11 cellular contexts compared by ENCODE assay signal in genomic region chr2:54966165-54966819, GRCh38.
DNase-seq lines count a peak whose midpoint lies in the region; ATAC-seq, FAIRE-seq and TF ChIP-seq lines count a peak whose summit lies in the region.
"Had no signal": no experiment of that assay in that cellular context is flagged by ENCODE, and none has a peak within 500 bp of the region (broad histone marks: within the 10 kb centered on the region; RNA-seq: fewer than 3 reads in every experiment).

No MANE protein-coding gene starts in this region.

- no peak for TF ChIP-seq RAD21 in HepG2 (CRISPR knock-in tag; IDR thresholded peaks at IDR 0.05)

- in situ Hi-C loops in HepG2 (cut with HindIII; ENCODE audit: extremely low pct_ligation_motif_present, low pct_unique_long_range_greater_than_20kb) = no loop called here

- TF ChIP-seq EP300 in HepG2 (IDR thresholded peaks at IDR 0.05; ENCODE audit: low read depth in 2 of 2, low read length in 2 of 2) (no peak), HepG2 (CRISPR knock-in tag; IDR thresholded peaks at IDR 0.05; ENCODE audit: borderline replicate concordance) (no peak), esophagus muscularis mucosa (IDR thresholded peaks at IDR 0.05) (no peak), suprapubic skin (IDR thresholded peaks at IDR 0.05) (no peak)

- no peaks in the 10 kb centered on the region for H3K9me3 ChIP-seq in right lobe of liver
- no peaks in the 10 kb centered on the region for H3K9me3 ChIP-seq in HepG2 (ENCODE audit: low read length)
- H3K9me3 ChIP-seq in esophagus muscularis mucosa = no peaks in the 10 kb centered on the region
- no peaks in the 10 kb centered on the region for H3K9me3 ChIP-seq in suprapubic skin
- H3K9me3 ChIP-seq: pancreas had no signal

- FAIRE-seq in HepG2 (lab: Jason Lieb, UNC) = no peak
- FAIRE-seq: pancreas had no signal

- no peak overlapping the region for H3K4me2 ChIP-seq in HepG2 (ENCODE audit: low read depth, low read length)

- POLR2A ChIA-PET in HepG2 (lab: Yijun Ruan, JAX) = no interaction called here

- no peak overlapping the region for H2AFZ ChIP-seq in HepG2 (ENCODE audit: low read length)

- intact Hi-C loops in right lobe of liver (cut with DNase I) (no loop called here), HepG2 (cut with micrococcal nuclease; ENCODE audit: unreplicated experiment) (no loop called here), esophagus muscularis mucosa (cut with DNase I) (no loop called here)

- DNase-seq in right lobe of liver (no peak), HepG2 (ENCODE audit: low spot score) (no peak), SW480 (ENCODE audit: low spot score) (peak; percentile 71), esophagus muscularis mucosa (ENCODE audit: extremely low spot score) (peak; percentile 29), suprapubic skin (ENCODE audit: low spot score in 2 of 2) (no peak), globus pallidus (ENCODE audit: low spot score) (no peak), GDM1 (lab: John Stamatoyannopoulos, UW) (no peak)
- no peak for DNase-seq in activated naive CD4-positive, alpha-beta T cell treated with anti-CD3 and anti-CD28 coated beads, Interleukin-2, amount 50 U/mL, for 16 hours
- DNase-seq: activated CD8-positive, alpha-beta memory T cell treated with anti-CD3 and anti-CD28 coated beads, Interleukin-2, amount 50 U/mL, for 4 hours; NCI-H774; pancreas had no signal

- H3K27me3 ChIP-seq in right lobe of liver (no peaks in the 10 kb centered on the region), HepG2 (ENCODE audit: control insufficient read depth in 1 of 2, insufficient read depth in 2 of 2, low read length in 2 of 2) (no peaks in the 10 kb centered on the region), esophagus muscularis mucosa (no peaks in the 10 kb centered on the region), suprapubic skin (no peaks in the 10 kb centered on the region)
- H3K27me3 ChIP-seq: pancreas had no signal

- CTCF ChIA-PET in HepG2 (lab: Yijun Ruan, JAX; ENCODE audit: low intra/inter-chr PET ratio, low total read pairs) = no interaction called here

- no peaks in the 10 kb centered on the region for H4K20me1 ChIP-seq in HepG2 (ENCODE audit: insufficient read depth, low read length)

- BruUV-seq in HepG2 (replicated peaks; lab: Mats Ljungman, UMichigan) = no TSS peak

- WGBS in right lobe of liver (ENCODE audit: insufficient coverage, low coverage, low lambda C conversion rate, missing lambda C conversion rate) = 87% methylated on average over 8 of the region's 8 CpGs
- 96% methylated on average over 8 of the region's 8 CpGs for WGBS in HepG2 (ENCODE audit: low lambda C conversion rate)
- WGBS in esophagus muscularis mucosa = 81% methylated on average over 8 of the region's 8 CpGs
- 60% methylated on average over 7 of the region's 8 CpGs for WGBS in suprapubic skin

- H3K4me3 ChIP-seq in right lobe of liver (no peak overlapping the region), HepG2 (replicated peaks in 1 of 3; ENCODE audit: insufficient read depth in 1 of 3, low read depth in 2 of 3, low read length in 3 of 3) (no peak overlapping the region), esophagus muscularis mucosa (no peak overlapping the region), suprapubic skin (no peak overlapping the region)
- H3K4me3 ChIP-seq: pancreas had no signal

- H3K27ac ChIP-seq in right lobe of liver (no peak overlapping the region), HepG2 (ENCODE audit: extremely low read length, insufficient read depth, low read length) (no peak overlapping the region), esophagus muscularis mucosa (replicated peaks in 1 of 4) (no peak overlapping the region), suprapubic skin (peak overlapping the region; percentile 39)
- H3K27ac ChIP-seq: pancreas had no signal

- H3K36me3 ChIP-seq in right lobe of liver (peaks cover 0 to 2% (median 0%) of the 10 kb centered on the region in 4 donors), HepG2 (replicated peaks in 1 of 2; ENCODE audit: control insufficient read depth in 1 of 2, insufficient read depth in 2 of 2, low read length in 2 of 2) (peaks cover 3 to 22% of the 10 kb centered on the region in 2 experiments; a peak in 3 of 5 replicates), esophagus muscularis mucosa (peaks cover 0 to 31% (median 6%) of the 10 kb centered on the region in 4 donors), suprapubic skin (peaks cover 21% of the 10 kb centered on the region)
- H3K36me3 ChIP-seq: pancreas had no signal

- H3K4me1 ChIP-seq in right lobe of liver (no peaks in the 10 kb centered on the region), HepG2 (ENCODE audit: insufficient read depth, low read length) (0 out of 2 replicates have a peak, but pooled peaks cover 5% of the 10 kb centered on the region), esophagus muscularis mucosa (peaks cover 5 to 15% (median 13%) of the 10 kb centered on the region in 4 donors), suprapubic skin (peaks cover 34% of the 10 kb centered on the region)
- H3K4me1 ChIP-seq: pancreas had no signal

- peak; percentile 19 to 43 (median 28) for ATAC-seq in right lobe of liver
- ATAC-seq in HepG2 = no peak; the same call in 1 of the 3 replicates
- ATAC-seq: pancreas had no signal

- no peak for TF ChIP-seq POLR2A in right lobe of liver (IDR thresholded peaks at IDR 0.05)
- TF ChIP-seq POLR2A in HepG2 (IDR thresholded peaks at IDR 0.05; ENCODE audit: insufficient read depth in 1 of 2, low read depth in 2 of 2, low read length in 2 of 2) = no peak
- TF ChIP-seq POLR2A in esophagus muscularis mucosa (IDR thresholded peaks at IDR 0.05; ENCODE audit: low read depth) = no peak
- TF ChIP-seq POLR2A in suprapubic skin (IDR thresholded peaks at IDR 0.05) = no peak

- H3K79me2 ChIP-seq in HepG2 (ENCODE audit: insufficient read depth, low read length) = no peaks in the 10 kb centered on the region

- H3K9ac ChIP-seq in HepG2 (ENCODE audit: insufficient read depth, low read depth, low read length) = no peak overlapping the region

- TF ChIP-seq CTCF in right lobe of liver (IDR thresholded peaks at IDR 0.05) = no peak
- TF ChIP-seq CTCF in HepG2 (CRISPR knock-in tag; IDR thresholded peaks at IDR 0.05) = no peak
- TF ChIP-seq CTCF in esophagus muscularis mucosa (IDR thresholded peaks at IDR 0.05) = no peak
- TF ChIP-seq CTCF in suprapubic skin (IDR thresholded peaks at IDR 0.05) = no peak

TF ChIP-seq in HepG2, 621 proteins besides CTCF, POLR2A, EP300 and RAD21 (continues in another document):
- TF ChIP-seq ZNF839 (CRISPR knock-in tag; IDR thresholded peaks at IDR 0.05; ENCODE audit: borderline replicate concordance) = no peak
- no peak for TF ChIP-seq MEF2D (CRISPR knock-in tag; IDR thresholded peaks at IDR 0.05)
- TF ChIP-seq NR1H2 (CRISPR knock-in tag; IDR thresholded peaks at IDR 0.05; ENCODE audit: borderline replicate concordance, low read depth) = no peak
- no peak for TF ChIP-seq CCAR2 (optimal IDR thresholded peaks at IDR 0.05; ENCODE audit: low read depth, low read length)
- no peak for TF ChIP-seq ZBTB42 (CRISPR knock-in tag; IDR thresholded peaks at IDR 0.05)
- no peak for TF ChIP-seq HNRNPL (IDR thresholded peaks at IDR 0.05; ENCODE audit: low read depth, low read length)
- no peak for TF ChIP-seq GZF1 (CRISPR knock-in tag; IDR thresholded peaks at IDR 0.05)
- TF ChIP-seq MLX (CRISPR knock-in tag; IDR thresholded peaks at IDR 0.05) = no peak
- no peak for TF ChIP-seq MED13 (CRISPR knock-in tag; IDR thresholded peaks at IDR 0.05)
- no peak for TF ChIP-seq ZKSCAN1 (IDR thresholded peaks at IDR 0.05; ENCODE audit: low read length)
- no peak for TF ChIP-seq CHD4 (IDR thresholded peaks at IDR 0.05; ENCODE audit: borderline replicate concordance, low read length)
- no peak for TF ChIP-seq ZNF3 (CRISPR knock-in tag; IDR thresholded peaks at IDR 0.05)
- no peak for TF ChIP-seq NR2F2 (IDR thresholded peaks at IDR 0.05; ENCODE audit: borderline replicate concordance, low read depth)
- TF ChIP-seq ZBTB1 (CRISPR knock-in tag; IDR thresholded peaks at IDR 0.05; ENCODE audit: borderline replicate concordance) = no peak
- no peak for TF ChIP-seq SKIL (CRISPR knock-in tag; IDR thresholded peaks at IDR 0.05; ENCODE audit: borderline replicate concordance)
- no peak for TF ChIP-seq SNAPC2 (CRISPR knock-in tag; IDR thresholded peaks at IDR 0.05)
- TF ChIP-seq TEF (CRISPR knock-in tag; IDR thresholded peaks at IDR 0.05) = no peak

Comparison
In these comparisons a context has a peak if more than half of its experiments do, and no peak if none do; other contexts are left out.
1. DNase-seq: peak in SW480 (single experiment) and esophagus muscularis mucosa (single experiment); none in right lobe of liver (0 of 3), HepG2 (single experiment), suprapubic skin (0 of 2), globus pallidus (single experiment), activated naive CD4-positive, alpha-beta T cell treated with anti-CD3 and anti-CD28 coated beads, Interleukin-2, amount 50 U/mL, for 16 hours (single experiment) and GDM1 (single experiment).